8 cellular contexts compared by ENCODE assay signal in the genomic region with DNA sequence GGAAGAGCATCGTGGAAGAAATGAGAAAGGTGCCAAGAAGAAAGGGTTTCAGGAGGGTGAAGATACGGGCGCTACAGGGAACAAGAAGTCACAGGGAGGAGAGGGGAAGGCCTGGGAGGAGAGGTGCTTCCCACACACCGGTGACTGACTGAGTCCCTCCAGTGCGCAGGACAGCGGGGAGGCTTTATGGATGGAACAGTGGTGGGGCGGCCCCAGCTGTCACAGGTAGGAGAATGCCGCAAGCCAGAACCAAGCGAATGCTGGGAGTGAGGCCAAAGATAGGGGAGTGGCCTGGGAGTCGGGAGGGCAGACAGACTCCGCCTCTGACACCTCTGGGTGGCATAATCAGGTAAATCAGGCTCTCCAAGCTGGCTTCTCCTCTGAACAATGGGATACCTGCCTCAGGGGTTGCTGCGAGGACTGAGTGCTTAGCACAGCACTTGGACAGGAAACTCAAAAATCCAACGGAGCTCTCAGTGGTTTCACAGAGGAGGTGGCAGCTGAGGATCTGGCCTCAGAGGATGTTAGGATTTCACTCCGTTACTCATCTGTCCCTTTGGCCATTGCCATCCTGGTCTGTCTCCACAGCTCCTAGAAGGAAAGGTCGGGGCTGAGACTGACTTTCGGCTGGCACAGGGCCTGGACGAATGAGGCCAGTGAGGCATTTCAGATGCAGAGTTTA. TPM values are rescaled to one million over a fixed set of nuclear protein-coding genes. Genes with fewer than 3 reads are reported as not detected.
DNase-seq lines count a peak whose midpoint lies in the region; ATAC-seq and TF ChIP-seq lines count a peak whose summit lies in the region.

No MANE protein-coding gene starts in this region.

- no peak for TF ChIP-seq CTCF in left ventricle myocardium inferior (IDR thresholded peaks at IDR 0.05; ENCODE audit: borderline replicate concordance)
- no peak for TF ChIP-seq CTCF in retinal pigment epithelial cell (conservative IDR thresholded peaks at IDR 0.05; ENCODE audit: low read depth, low read length)

- H3K27ac ChIP-seq in left ventricle myocardium inferior (replicated peaks): peak overlapping the region; percentile 94

- peaks cover 22% of the 10 kb centered on the region for H3K36me3 ChIP-seq in left ventricle myocardium inferior

- peak overlapping the region; percentile 73 to 88 for H3K27ac Mint-ChIP-seq in activated naive CD4-positive, alpha-beta T cell treated with anti-CD3 and anti-CD28 coated beads, Interleukin-2, amount 50 U/mL, for 72 hours

- peak overlapping the region; percentile 86 for H3K4me3 ChIP-seq in GM08714 (ENCODE audit: low read length)
- peak overlapping the region; percentile 98 for H3K4me3 ChIP-seq in left ventricle myocardium inferior
- H3K4me3 ChIP-seq in retinal pigment epithelial cell (ENCODE audit: low read length): peak overlapping the region; percentile 54

- no peaks in the 10 kb centered on the region for H3K9me3 Mint-ChIP-seq in activated naive CD4-positive, alpha-beta T cell treated with anti-CD3 and anti-CD28 coated beads, Interleukin-2, amount 50 U/mL, for 72 hours

- H3K9me3 ChIP-seq in left ventricle myocardium inferior (replicated peaks): no peaks in the 10 kb centered on the region

- H3K36me3 Mint-ChIP-seq in activated naive CD4-positive, alpha-beta T cell treated with anti-CD3 and anti-CD28 coated beads, Interleukin-2, amount 50 U/mL, for 72 hours: peaks cover 13 to 16% of the 10 kb centered on the region in 2 donors

- H3K4me1 ChIP-seq in left ventricle myocardium inferior: peaks cover 39% of the 10 kb centered on the region

- H3K27me3 ChIP-seq in left ventricle myocardium inferior (ENCODE audit: low read depth): no peaks in the 10 kb centered on the region

- intact Hi-C loops in left ventricle myocardium inferior (cut with micrococcal nuclease): no loop called here

- DNase-seq in KG1 (lab: John Stamatoyannopoulos, UW) (peak; percentile 80), SHP77 treated with DMSO at 0.1 percent for 48 hours (lab: John Stamatoyannopoulos, UW) (peak; percentile 53), left ventricle myocardium inferior (peak; percentile 45), retinal pigment epithelial cell (ENCODE audit: low read depth) (no peak), GOT3 (lab: John Stamatoyannopoulos, UW) (no peak)
- DNase-seq in activated naive CD4-positive, alpha-beta T cell treated with anti-CD3 and anti-CD28 coated beads, Interleukin-2, amount 50 U/mL, for 72 hours (ENCODE audit: low spot score in 2 of 2): peak; percentile 62 to 81

- ATAC-seq in activated naive CD4-positive, alpha-beta T cell treated with anti-CD3 and anti-CD28 coated beads, Interleukin-2, amount 50 U/mL, for 72 hours: peak; percentile 62 to 78
- ATAC-seq in GM21576 (IDR thresholded peaks at IDR 0.05; ENCODE audit: unreplicated experiment): no peak

RNA-seq across cellular contexts. Expression of a gene that starts 0.8 kb away (rescaled TPM):
- 10 to 100 TPM; 63.1 to 85.3 TPM for total RNA-seq in activated naive CD4-positive, alpha-beta T cell treated with anti-CD3 and anti-CD28 coated beads, Interleukin-2, amount 50 U/mL, for 72 hours
- total RNA-seq in left ventricle myocardium inferior: 24.9 TPM

RNA-seq across cellular contexts. Expression of a gene that starts 35.4 kb away (rescaled TPM):
- total RNA-seq in activated naive CD4-positive, alpha-beta T cell treated with anti-CD3 and anti-CD28 coated beads, Interleukin-2, amount 50 U/mL, for 72 hours: 1 to 10 TPM; 1.2 to 2.0 TPM
- total RNA-seq in left ventricle myocardium inferior: 1.3 TPM

RNA-seq across cellular contexts. Expression of a gene that starts 47.1 kb away (rescaled TPM):
- 100 to 1,000 TPM; 140 to 187 TPM for total RNA-seq in activated naive CD4-positive, alpha-beta T cell treated with anti-CD3 and anti-CD28 coated beads, Interleukin-2, amount 50 U/mL, for 72 hours
- total RNA-seq in left ventricle myocardium inferior: 23.5 TPM

RNA-seq across cellular contexts. Expression of a gene that starts 51.4 kb away (rescaled TPM):
- 100 to 1,000 TPM; 109 to 122 TPM for total RNA-seq in activated naive CD4-positive, alpha-beta T cell treated with anti-CD3 and anti-CD28 coated beads, Interleukin-2, amount 50 U/mL, for 72 hours
- 71.2 TPM for total RNA-seq in left ventricle myocardium inferior

RNA-seq across cellular contexts. Expression of a gene that starts 54.1 kb away (rescaled TPM):
- 10 to 100 TPM; 16.7 to 17.5 TPM for total RNA-seq in activated naive CD4-positive, alpha-beta T cell treated with anti-CD3 and anti-CD28 coated beads, Interleukin-2, amount 50 U/mL, for 72 hours
- 50.9 TPM for total RNA-seq in left ventricle myocardium inferior

Comparison
In these comparisons a context has a peak if more than half of its experiments do, and no peak if none do; other contexts are left out.
1. DNase-seq: peak in KG1 (single experiment), SHP77 treated with DMSO at 0.1 percent for 48 hours (single experiment), activated naive CD4-positive, alpha-beta T cell treated with anti-CD3 and anti-CD28 coated beads, Interleukin-2, amount 50 U/mL, for 72 hours (2 of 2) and left ventricle myocardium inferior (single experiment); none in retinal pigment epithelial cell (single experiment) and GOT3 (single experiment).
2. Peak in every context shown above with its lines, with median percentiles within 50 percentile points of each other: H3K4me3 ChIP-seq.